In the genomic region with DNA sequence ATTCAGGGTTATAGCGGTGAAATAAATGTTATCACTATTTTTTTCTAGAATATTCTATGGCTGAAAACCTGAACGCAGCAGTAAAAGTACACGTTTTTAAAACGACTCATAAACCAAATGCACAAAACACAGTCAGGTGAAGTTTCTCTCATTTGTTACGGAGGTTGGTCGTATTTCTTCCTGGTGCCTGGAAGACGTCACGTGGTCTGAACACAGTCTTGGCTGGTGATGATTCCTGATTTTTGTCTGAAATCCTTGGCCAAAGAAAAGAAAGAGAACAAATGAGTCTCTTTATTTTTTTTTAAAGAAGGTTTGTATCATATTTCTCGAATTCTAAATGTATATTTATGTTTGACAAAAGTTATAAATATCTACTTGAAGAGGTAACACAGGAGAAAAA, we compare ENCODE assay signal across 1 cellular context.
TF ChIP-seq lines count a peak whose summit lies in the region.

No MANE protein-coding gene starts in this region.

TF ChIP-seq in HepG2, 621 proteins besides CTCF, POLR2A, EP300 and RAD21:
- TF ChIP-seq, protein P1, sequence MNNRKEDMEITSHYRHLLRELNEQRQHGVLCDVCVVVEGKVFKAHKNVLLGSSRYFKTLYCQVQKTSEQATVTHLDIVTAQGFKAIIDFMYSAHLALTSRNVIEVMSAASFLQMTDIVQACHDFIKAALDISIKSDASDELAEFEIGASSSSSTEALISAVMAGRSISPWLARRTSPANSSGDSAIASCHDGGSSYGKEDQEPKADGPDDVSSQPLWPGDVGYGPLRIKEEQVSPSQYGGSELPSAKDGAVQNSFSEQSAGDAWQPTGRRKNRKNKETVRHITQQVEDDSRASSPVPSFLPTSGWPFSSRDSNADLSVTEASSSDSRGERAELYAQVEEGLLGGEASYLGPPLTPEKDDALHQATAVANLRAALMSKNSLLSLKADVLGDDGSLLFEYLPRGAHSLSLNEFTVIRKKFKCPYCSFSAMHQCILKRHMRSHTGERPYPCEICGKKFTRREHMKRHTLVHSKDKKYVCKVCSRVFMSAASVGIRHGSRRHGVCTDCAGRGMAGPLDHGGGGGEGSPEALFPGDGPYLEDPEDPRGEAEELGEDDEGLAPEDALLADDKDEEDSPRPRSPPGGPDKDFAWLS (CRISPR knock-in tag; IDR thresholded peaks at IDR 0.05; ENCODE audit: borderline replicate concordance): no peak
- no peak for TF ChIP-seq MTF2 (CRISPR knock-in tag; IDR thresholded peaks at IDR 0.05; ENCODE audit: borderline replicate concordance)
- TF ChIP-seq, protein P2, sequence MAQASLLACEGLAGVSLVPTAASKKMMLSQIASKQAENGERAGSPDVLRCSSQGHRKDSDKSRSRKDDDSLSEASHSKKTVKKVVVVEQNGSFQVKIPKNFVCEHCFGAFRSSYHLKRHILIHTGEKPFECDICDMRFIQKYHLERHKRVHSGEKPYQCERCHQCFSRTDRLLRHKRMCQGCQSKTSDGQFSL (CRISPR knock-in tag; IDR thresholded peaks at IDR 0.05): no peak
- TF ChIP-seq ZNF501 (CRISPR knock-in tag; IDR thresholded peaks at IDR 0.05): no peak
- no peak for TF ChIP-seq JUND (CRISPR knock-in tag; IDR thresholded peaks at IDR 0.05)
- no peak for TF ChIP-seq MEIS2 (CRISPR knock-in tag; IDR thresholded peaks at IDR 0.05)
- no peak for TF ChIP-seq ZFP36L1 (CRISPR knock-in tag; IDR thresholded peaks at IDR 0.05)
- TF ChIP-seq ZC3H13 (CRISPR knock-in tag; IDR thresholded peaks at IDR 0.05): no peak
- no peak for TF ChIP-seq BCL6 (CRISPR knock-in tag; IDR thresholded peaks at IDR 0.05)
- no peak for TF ChIP-seq ISL2 (CRISPR knock-in tag; IDR thresholded peaks at IDR 0.05)
- TF ChIP-seq, protein P3, sequence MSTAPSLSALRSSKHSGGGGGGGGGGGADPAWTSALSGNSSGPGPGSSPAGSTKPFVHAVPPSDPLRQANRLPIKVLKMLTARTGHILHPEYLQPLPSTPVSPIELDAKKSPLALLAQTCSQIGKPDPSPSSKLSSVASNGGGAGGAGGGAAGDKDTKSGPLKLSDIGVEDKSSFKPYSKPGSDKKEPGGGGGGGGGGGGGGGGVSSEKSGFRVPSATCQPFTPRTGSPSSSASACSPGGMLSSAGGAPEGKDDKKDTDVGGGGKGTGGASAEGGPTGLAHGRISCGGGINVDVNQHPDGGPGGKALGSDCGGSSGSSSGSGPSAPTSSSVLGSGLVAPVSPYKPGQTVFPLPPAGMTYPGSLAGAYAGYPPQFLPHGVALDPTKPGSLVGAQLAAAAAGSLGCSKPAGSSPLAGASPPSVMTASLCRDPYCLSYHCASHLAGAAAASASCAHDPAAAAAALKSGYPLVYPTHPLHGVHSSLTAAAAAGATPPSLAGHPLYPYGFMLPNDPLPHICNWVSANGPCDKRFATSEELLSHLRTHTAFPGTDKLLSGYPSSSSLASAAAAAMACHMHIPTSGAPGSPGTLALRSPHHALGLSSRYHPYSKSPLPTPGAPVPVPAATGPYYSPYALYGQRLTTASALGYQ (CRISPR knock-in tag; IDR thresholded peaks at IDR 0.05): no peak
